ENCODE assay signal across 14 cellular contexts in the genomic region with DNA sequence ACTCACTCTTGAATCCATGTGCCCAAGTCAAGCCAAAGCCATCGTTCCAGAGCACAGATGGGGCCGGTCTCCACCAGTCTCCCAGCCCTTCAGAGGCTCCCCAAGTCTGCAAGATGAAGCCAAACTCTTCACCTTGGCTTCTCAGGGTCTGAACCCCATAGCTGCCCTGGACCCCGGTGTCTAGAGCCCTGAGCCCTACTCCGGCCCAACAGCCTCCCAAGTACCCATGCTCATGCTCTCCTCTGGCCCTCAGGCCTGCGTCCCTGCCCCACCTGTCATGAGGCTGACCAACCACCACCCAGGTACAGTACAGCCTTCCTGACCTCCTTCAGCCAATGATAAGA. TPM values are rescaled to one million over a fixed set of nuclear protein-coding genes. Genes with fewer than 3 reads are reported as not detected.
DNase-seq lines count a peak whose midpoint lies in the region; ATAC-seq and TF ChIP-seq lines count a peak whose summit lies in the region.
"Had no signal": no experiment of that assay in that cellular context is flagged by ENCODE, and none has a peak within 500 bp of the region (broad histone marks: within the 10 kb centered on the region; RNA-seq: fewer than 3 reads in every experiment).

No MANE protein-coding gene starts in this region.

- POLR2A ChIA-PET in T-cell (lab: Charles Lee): no interaction called here

- H3K27ac Mint-ChIP-seq in T-cell (peak overlapping the region; percentile 65), glutamatergic neuron (ENCODE audit: unreplicated experiment) (peak overlapping the region; percentile 87)

- H3K27ac ChIP-seq in BLaER1: 0 out of 2 replicates have a peak overlapping the region, but pooled peaks have one; percentile 10

- peaks cover 19% of the 10 kb centered on the region; the same call in 1 of the 2 replicates for H3K36me3 ChIP-seq in BLaER1

- peak overlapping the region; percentile 60 for H3K4me2 ChIP-seq in BLaER1

- H3K27me3 Mint-ChIP-seq in T-cell (peaks cover 0 to 16% of the 10 kb centered on the region in 2 donors), glutamatergic neuron (ENCODE audit: unreplicated experiment) (peaks cover 32% of the 10 kb centered on the region)
- H3K27me3 Mint-ChIP-seq: naive thymus-derived CD8-positive, alpha-beta T cell had no signal

- no peak for ATAC-seq in T-cell (replicated peaks in 1 of 4)
- ATAC-seq in sciatic nerve: no peak
- no peak for ATAC-seq in HG03378 (IDR thresholded peaks at IDR 0.05; ENCODE audit: unreplicated experiment)
- ATAC-seq: naive thymus-derived CD8-positive, alpha-beta T cell; Right ventricle myocardium inferior had no signal

- H3K9me3 Mint-ChIP-seq in T-cell (no peaks in the 10 kb centered on the region), glutamatergic neuron (ENCODE audit: unreplicated experiment) (peaks cover 52% of the 10 kb centered on the region)
- H3K9me3 Mint-ChIP-seq: naive thymus-derived CD8-positive, alpha-beta T cell had no signal

- H3K9ac ChIP-seq in BLaER1: no peak overlapping the region

- no peak for TF ChIP-seq CTCF in glutamatergic neuron (IDR thresholded peaks at IDR 0.05; ENCODE audit: partially characterized antibody, unreplicated experiment)

- H3K36me3 Mint-ChIP-seq in T-cell (no peaks in the 10 kb centered on the region), glutamatergic neuron (ENCODE audit: unreplicated experiment) (no peaks in the 10 kb centered on the region)

- intact Hi-C loops in sciatic nerve (cut with DNase I): no loop called here

- no peaks in the 10 kb centered on the region for H3K9me3 ChIP-seq in BLaER1

- H3K27me3 ChIP-seq in BLaER1: no peaks in the 10 kb centered on the region

- H4K20me1 ChIP-seq in BLaER1: peaks cover 93% of the 10 kb centered on the region

- H3K4me3 ChIP-seq in BLaER1: no peak overlapping the region

- H3K4me3 Mint-ChIP-seq in T-cell (peak overlapping the region in 1 of 3 donors; percentile 9), glutamatergic neuron (ENCODE audit: unreplicated experiment) (peak overlapping the region; percentile 70)

- H3K4me1 Mint-ChIP-seq in T-cell (peaks cover 56 to 71% (median 58%) of the 10 kb centered on the region in 3 donors), glutamatergic neuron (ENCODE audit: low read depth, unreplicated experiment) (peaks cover 83% of the 10 kb centered on the region)

- DNase-seq in T-cell (peak in 1 of 34 experiments; percentile 2), glutamatergic neuron (no peak), sciatic nerve (ENCODE audit: low spot score) (peak; percentile 50), NCI-H1105 treated with DMSO at 0.1 percent for 48 hours (lab: John Stamatoyannopoulos, UW) (no peak), foreskin melanocyte (no peak)
- no peak for DNase-seq in central memory CD4-positive, alpha-beta T cell
- DNase-seq: activated CD4-positive, alpha-beta T cell treated with anti-CD3 and anti-CD28 coated beads for 48 hours; activated gamma-delta T cell; NCI-H1930; NCI-H774 had no signal

- CTCF ChIA-PET in T-cell (lab: Charles Lee): no interaction called here

- H3K4me1 ChIP-seq in BLaER1: peaks cover 89% of the 10 kb centered on the region

RNA-seq across cellular contexts. Expression of a gene that starts 46.0 kb away (rescaled TPM):
- 10 to 100 TPM; 22.0 to 31.8 (median 25.7) TPM for total RNA-seq in T-cell
- 192 TPM for total RNA-seq in glutamatergic neuron (ENCODE audit: unreplicated experiment)
- total RNA-seq in sciatic nerve: 53.5 TPM
